ENCODE assay signal across 8 cellular contexts in genomic region chr19:57916168-57916995, GRCh38. TPM values are rescaled to one million over a fixed set of nuclear protein-coding genes. Genes with fewer than 3 reads are reported as not detected.
DNase-seq lines count a peak whose midpoint lies in the region; ATAC-seq, FAIRE-seq and TF ChIP-seq lines count a peak whose summit lies in the region.
"Not testable (repeated sequence)": the region's sequence is repeated elsewhere in the genome, so short reads cannot be mapped to it uniquely, and the experiment has no call there.

ZNF417 (minus strand) TSS chr19:57916592; CDS start chr19:57916411, 181 bp downstream.

- DNase-seq in GM13976 (ENCODE audit: low spot score): peak; percentile 90
- peak; percentile 97 for DNase-seq in NCI-H146 (lab: John Stamatoyannopoulos, UW)
- DNase-seq in amniotic stem cell (lab: John Stamatoyannopoulos, UW): peak; percentile 80
- peak; percentile 91 for DNase-seq in right atrium auricular region (ENCODE audit: low spot score)
- DNase-seq in psoas muscle: peak; percentile 75 to 85
- peak; percentile 91 for DNase-seq in urothelium cell line (ENCODE audit: low spot score)

- WGBS in psoas muscle, 3 donors: 0 to 1% (median 0%) methylated on average over 43 to 51 of the region's 51 CpGs

- FAIRE-seq in urothelium cell line (lab: Jason Lieb, UNC): not testable (repeated sequence)

- H3K27ac ChIP-seq in right atrium auricular region (peak within 1 kb of the TSS; percentile 81 to 82), psoas muscle (peak within 1 kb of the TSS; percentile 80)

- peaks cover 0 to 14% of the 10 kb centered on the region in 2 donors for H3K4me1 ChIP-seq in right atrium auricular region
- not testable (repeated sequence) for H3K4me1 ChIP-seq in psoas muscle

- not testable (repeated sequence) for H3K9me3 ChIP-seq in right atrium auricular region
- peaks cover 12% of the 10 kb centered on the region for H3K9me3 ChIP-seq in psoas muscle

- in situ Hi-C loops in GM13976 (cut with MboI; ENCODE audit: low sequenced_read_pairs, unreplicated experiment): not testable (repeated sequence)

- ATAC-seq in HG02870 (IDR thresholded peaks at IDR 0.05; ENCODE audit: unreplicated experiment) (peak; percentile 99), psoas muscle (peak; percentile 99 to 100 (median 100))

- H3K36me3 ChIP-seq in right atrium auricular region: not testable (repeated sequence)
- peaks cover 0 to 20% of the 10 kb centered on the region in 2 donors for H3K36me3 ChIP-seq in psoas muscle (ENCODE audit: insufficient read depth in 1 of 2, low read depth in 1 of 2)

- TF ChIP-seq CTCF in GM13976 (IDR thresholded peaks at IDR 0.05; ENCODE audit: borderline replicate concordance, control extremely low read depth, extremely low read depth, insufficient read depth, missing control alignments) (peak; percentile 24), right atrium auricular region (IDR thresholded peaks at IDR 0.05) (peak in 1 of 2 donors; percentile 52)
- not testable (repeated sequence) for TF ChIP-seq CTCF in psoas muscle (IDR thresholded peaks at IDR 0.05)

- H3K4me3 ChIP-seq in right atrium auricular region (peak within 1 kb of the TSS; percentile 69 to 91), psoas muscle (peak within 1 kb of the TSS; percentile 86)

- H3K27me3 ChIP-seq in right atrium auricular region; psoas muscle (ENCODE audit: insufficient read depth in 3 of 3, low read length in 2 of 3): not testable (repeated sequence)

- intact Hi-C loops in T-helper 1 cell treated with Interleukin-12 subunit alpha and Interleukin-12 subunit beta and Interleukin-4 antibody, amounts not matched to agents 30 ng/mL and 1 ng/mL, for 36 hours (cut with micrococcal nuclease): loop anchor here (1.0 to 5.0 kb wide), 18 partner anchors 31 to 527 kb away; partner anchors contain the start of genes ZNF134, ZNF17, ZNF211 and ZNF256
- intact Hi-C loops in psoas muscle (cut with DNase I): loop anchor here in 1 of 2 donors (10.0 kb wide), 1 partner anchor 192 kb away; the partner anchor contains the start of gene ZNF671

RNA-seq across cellular contexts. Expression of gene ZNF417, which starts in this region (rescaled TPM):
- 16.5 and 21.6 TPM in 2 replicates for total RNA-seq in T-helper 1 cell treated with Interleukin-12 subunit alpha and Interleukin-12 subunit beta and Interleukin-4 antibody, amounts not matched to agents 30 ng/mL and 1 ng/mL, for 36 hours
- 1 to 10 TPM; 7.5 TPM for total RNA-seq in right atrium auricular region
- 1 to 10 TPM; 3.8 to 9.5 (median 7.4) TPM for total RNA-seq in psoas muscle
- polyA plus RNA-seq in psoas muscle: 1 to 10 TPM; 1.5 to 5.2 (median 1.8) TPM

Comparison
In these comparisons a context has a peak if more than half of its experiments do, and no peak if none do; other contexts are left out.
1. Peak in every context shown above with its lines: DNase-seq, ATAC-seq, H3K4me3 ChIP-seq and H3K27ac ChIP-seq.